10 cellular contexts compared by ENCODE assay signal in the genomic region with DNA sequence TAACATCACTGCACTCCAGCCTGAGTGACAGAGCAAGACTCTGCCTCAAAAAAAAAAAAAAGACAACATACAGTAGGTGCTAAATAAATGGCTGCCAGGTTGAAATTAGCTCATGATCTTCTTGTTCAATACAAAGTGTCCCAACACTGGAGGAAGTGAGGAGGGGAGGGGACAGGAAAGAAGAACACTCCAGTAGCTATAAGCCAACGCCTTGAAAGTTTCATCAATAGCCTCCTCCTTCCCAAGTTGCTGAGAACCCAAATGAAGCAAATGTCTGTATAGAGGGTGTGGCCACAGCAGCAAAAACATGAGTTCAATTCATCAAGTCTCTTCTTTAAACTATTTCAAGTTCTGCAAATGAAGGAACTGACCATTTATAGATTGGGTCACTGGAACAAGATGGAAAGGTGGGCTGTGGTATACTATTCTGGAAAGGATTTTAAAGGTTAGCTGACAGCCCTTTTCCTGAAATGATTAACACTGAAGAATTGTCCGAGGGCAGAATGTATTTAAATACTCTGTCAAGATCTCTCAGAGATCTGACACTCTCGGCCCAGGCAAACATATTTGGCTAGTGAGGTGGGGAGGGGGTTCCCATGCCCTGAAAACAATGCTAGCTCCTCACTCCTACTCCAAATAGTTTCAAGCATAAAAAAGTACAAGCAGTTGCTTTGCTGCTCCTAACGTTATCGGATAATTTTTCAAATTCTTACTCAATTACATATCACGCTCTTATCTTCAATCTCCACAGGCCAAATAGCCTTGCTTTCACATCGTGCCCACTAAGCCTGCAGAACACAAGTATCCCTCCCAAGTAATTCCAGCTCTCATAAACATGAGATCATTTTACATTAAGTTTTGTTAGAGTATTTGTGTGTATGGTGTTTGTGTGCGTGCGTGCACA. TPM values are rescaled to one million over a fixed set of nuclear protein-coding genes. Genes with fewer than 3 reads are reported as not detected.
A peak's percentile ranks its signal among the peaks of the same experiment; 100 is the strongest.
DNase-seq lines count a peak whose midpoint lies in the region; ATAC-seq, FAIRE-seq and TF ChIP-seq lines count a peak whose summit lies in the region.
"Not testable (repeated sequence)": the region's sequence is repeated elsewhere in the genome, so short reads cannot be mapped to it uniquely, and the experiment has no call there.
"Had no signal": no experiment of that assay in that cellular context is flagged by ENCODE, and none has a peak within 500 bp of the region (broad histone marks: within the 10 kb centered on the region; RNA-seq: fewer than 3 reads in every experiment).

No MANE protein-coding gene starts in this region.

- not testable (repeated sequence) for H3K36me3 Mint-ChIP-seq in naive thymus-derived CD4-positive, alpha-beta T cell

- intact Hi-C loops in body of pancreas (cut with DNase I); Right ventricle myocardium inferior (cut with DNase I); left cardiac atrium (cut with DNase I); right lobe of liver (cut with DNase I); naive thymus-derived CD4-positive, alpha-beta T cell (cut with micrococcal nuclease); upper lobe of right lung (cut with DNase I): not testable (repeated sequence)

- CTCF ChIA-PET in naive thymus-derived CD4-positive, alpha-beta T cell (lab: Charles Lee), result not testable (repeated sequence)

- POLR2A ChIA-PET in naive thymus-derived CD4-positive, alpha-beta T cell (lab: Charles Lee), result not testable (repeated sequence)

- DNase-seq in H54 (ENCODE audit: insufficient read length, low spot score); body of pancreas; Right ventricle myocardium inferior (ENCODE audit: missing footprints); left cardiac atrium; left lobe of liver (ENCODE audit: low spot score); right lobe of liver; naive thymus-derived CD4-positive, alpha-beta T cell; upper lobe of right lung: not testable (repeated sequence)

- not testable (repeated sequence) for H3K4me3 ChIP-seq in body of pancreas; right lobe of liver; naive thymus-derived CD4-positive, alpha-beta T cell (ENCODE audit: low read length); upper lobe of right lung

- not testable (repeated sequence) for H3K27me3 ChIP-seq in body of pancreas; right lobe of liver; naive thymus-derived CD4-positive, alpha-beta T cell (ENCODE audit: control insufficient read depth in 2 of 2, insufficient read depth in 2 of 2, low read length in 2 of 2); upper lobe of right lung

- not testable (repeated sequence) for H3K27ac ChIP-seq in body of pancreas; right lobe of liver; naive thymus-derived CD4-positive, alpha-beta T cell (ENCODE audit: low read depth, low read length); upper lobe of right lung

- not testable (repeated sequence) for H3K9me3 Mint-ChIP-seq in naive thymus-derived CD4-positive, alpha-beta T cell

- not testable (repeated sequence) for H3K9me3 ChIP-seq in body of pancreas; right lobe of liver; naive thymus-derived CD4-positive, alpha-beta T cell (ENCODE audit: control insufficient read depth in 2 of 3, low read length in 3 of 3); upper lobe of right lung

- ATAC-seq in body of pancreas, result peak; percentile 87
- peak; percentile 75 for ATAC-seq in Right ventricle myocardium inferior
- ATAC-seq in left cardiac atrium, result peak; percentile 59 to 61
- peak; percentile 69 for ATAC-seq in left lobe of liver
- ATAC-seq in right lobe of liver, result peak; percentile 58 to 61 (median 60)
- ATAC-seq in naive thymus-derived CD4-positive, alpha-beta T cell, result peak; percentile 57
- peak; percentile 79 for ATAC-seq in upper lobe of right lung

- not testable (repeated sequence) for H3K4me3 Mint-ChIP-seq in naive thymus-derived CD4-positive, alpha-beta T cell

- FAIRE-seq in H54 (lab: Jason Lieb, UNC), result peak; percentile 88

- not testable (repeated sequence) for H3K27ac Mint-ChIP-seq in naive thymus-derived CD4-positive, alpha-beta T cell

- WGBS in body of pancreas, 2 donors, result no CpG with 5 or more reads among the region's 9 CpGs
- WGBS in right lobe of liver (ENCODE audit: insufficient coverage, low coverage, low lambda C conversion rate, missing lambda C conversion rate), result no CpG with 5 or more reads among the region's 9 CpGs

- TF ChIP-seq POLR2A in H54 (IDR thresholded peaks at IDR 0.05; ENCODE audit: low read depth, low read length); body of pancreas (IDR thresholded peaks at IDR 0.05); right lobe of liver (IDR thresholded peaks at IDR 0.05): not testable (repeated sequence)

- TF ChIP-seq CTCF in body of pancreas (IDR thresholded peaks at IDR 0.05); right lobe of liver (IDR thresholded peaks at IDR 0.05); upper lobe of right lung (IDR thresholded peaks at IDR 0.05): not testable (repeated sequence)

- not testable (repeated sequence) for H3K4me1 ChIP-seq in body of pancreas; right lobe of liver; naive thymus-derived CD4-positive, alpha-beta T cell (ENCODE audit: control insufficient read depth in 2 of 2, insufficient read depth in 2 of 2, low read length in 2 of 2); upper lobe of right lung

- H3K36me3 ChIP-seq in body of pancreas (replicated peaks in 1 of 2; ENCODE audit: insufficient read depth in 1 of 2, low read depth in 2 of 2); right lobe of liver; naive thymus-derived CD4-positive, alpha-beta T cell (ENCODE audit: control insufficient read depth in 2 of 3, insufficient read depth in 3 of 3, low read length in 3 of 3); upper lobe of right lung: not testable (repeated sequence)

- not testable (repeated sequence) for H3K4me1 Mint-ChIP-seq in naive thymus-derived CD4-positive, alpha-beta T cell

- not testable (repeated sequence) for H3K27me3 Mint-ChIP-seq in naive thymus-derived CD4-positive, alpha-beta T cell

RNA-seq across cellular contexts. Expression of gene SRGAP2B, which starts 17.0 kb away (rescaled TPM):
- total RNA-seq in body of pancreas (1 to 10 TPM; 7.5 to 9.6 TPM), Right ventricle myocardium inferior (11.3 TPM), left cardiac atrium (10 to 100 TPM; 17.7 to 20.6 TPM), left lobe of liver (6.4 TPM), right lobe of liver (1 to 10 TPM; 4.5 to 6.6 (median 6.1) TPM), upper lobe of right lung (35.1 TPM)
- total RNA-seq in naive thymus-derived CD4-positive, alpha-beta T cell, result 10 to 100 TPM in 4 of 5 experiments, 1 to 10 TPM in 1; 9.3 to 37.3 (median 23.7) TPM
- 1 to 10 TPM in 1 of 2 donors, under 1 TPM in 1; 0.85 to 2.3 TPM for polyA plus RNA-seq in naive thymus-derived CD4-positive, alpha-beta T cell

RNA-seq across cellular contexts. Expression of gene FAM72D, which starts 17.6 kb away (rescaled TPM):
- total RNA-seq in body of pancreas (not detected), Right ventricle myocardium inferior (not detected), left cardiac atrium (under 1 TPM; 0.09 to 0.13 TPM), left lobe of liver (not detected), right lobe of liver (under 1 TPM in 2 of 6 experiments, not detected in 4; 0.09 to 0.32 TPM), upper lobe of right lung (0.43 TPM)
- 1 to 10 TPM in 1 of 5 experiments, not detected in 4; 4.9 TPM for total RNA-seq in naive thymus-derived CD4-positive, alpha-beta T cell
- polyA plus RNA-seq in naive thymus-derived CD4-positive, alpha-beta T cell, result not detected
- total RNA-seq: CD4-positive, CD25-positive, alpha-beta regulatory T cell; CD8-positive, alpha-beta T cell had no signal
